ENCODE assay signal across 1 cellular context in genomic region chr7:117717341-117717740, GRCh38.
TF ChIP-seq lines count a peak whose summit lies in the region.

No MANE protein-coding gene starts in this region.

TF ChIP-seq in neural cell, 6 proteins besides CTCF, POLR2A, EP300 and RAD21 (continued from another document):
- no peak for TF ChIP-seq EZH2 (IDR thresholded peaks at IDR 0.05; ENCODE audit: borderline replicate concordance, insufficient read depth, low read length, poor library complexity, severe bottlenecking)
- no peak for TF ChIP-seq POLR2AphosphoS5 (IDR thresholded peaks at IDR 0.05)
- TF ChIP-seq MXI1 (conservative IDR thresholded peaks at IDR 0.05; ENCODE audit: poor library complexity, severe bottlenecking): no peak
